In genomic region chr6:7276199-7276524, GRCh38 we compare ENCODE assay signal across 19 cellular contexts. TPM values are rescaled to one million over a fixed set of nuclear protein-coding genes. Genes with fewer than 3 reads are reported as not detected.
A peak's percentile ranks its signal among the peaks of the same experiment; 100 is the strongest.
DNase-seq lines count a peak whose midpoint lies in the region; ATAC-seq, FAIRE-seq and TF ChIP-seq lines count a peak whose summit lies in the region.
"Had no signal": no experiment of that assay in that cellular context is flagged by ENCODE, and none has a peak within 500 bp of the region (broad histone marks: within the 10 kb centered on the region; RNA-seq: fewer than 3 reads in every experiment).

No MANE protein-coding gene starts in this region.

- H4K20me1 ChIP-seq in mammary epithelial cell (ENCODE audit: insufficient read depth, low read length) (no peaks in the 10 kb centered on the region), OCI-LY7 (ENCODE audit: insufficient read depth, low read length) (no peaks in the 10 kb centered on the region)

- TF ChIP-seq POLR2A in breast epithelium (IDR thresholded peaks at IDR 0.05): no peak

- no peaks in the 10 kb centered on the region for H3K9me3 Mint-ChIP-seq in dendritic cell treated with granulocyte-macrophage colony-stimulating factor and Interleukin-4, amounts not matched to agents 40 ng/mL and 50 ng/mL, for 4 days
- H3K9me3 Mint-ChIP-seq in type B pancreatic cell: no peaks in the 10 kb centered on the region
- H3K9me3 Mint-ChIP-seq: activated naive CD4-positive, alpha-beta T cell treated with anti-CD3 and anti-CD28 coated beads for 36 hours; naive thymus-derived CD8-positive, alpha-beta T cell; T-helper 2 cell treated with Interferon-gamma antibody and Interleukin-4, amounts not matched to agents 5 μg/mL and 100 μg/mL, for 36 hours had no signal

- H3K9me3 ChIP-seq in mammary epithelial cell (replicated peaks; ENCODE audit: insufficient read depth, low read length) (no peaks in the 10 kb centered on the region), breast epithelium (no peaks in the 10 kb centered on the region), OCI-LY7 (ENCODE audit: low read length) (no peaks in the 10 kb centered on the region), kidney (ENCODE audit: control insufficient read depth in 1 of 2, low read length in 2 of 2) (no peaks in the 10 kb centered on the region)
- H3K9me3 ChIP-seq: A549, esophagus muscularis mucosa, stomach, tibial artery had no signal

- DNase-seq in mammary epithelial cell (no peak), breast epithelium (ENCODE audit: low spot score in 2 of 2) (no peak), OCI-LY7 (ENCODE audit: low spot score) (no peak), type B pancreatic cell (ENCODE audit: extremely low spot score, unreplicated experiment) (no peak), kidney (no peak), HK-2 (ENCODE audit: unreplicated experiment) (no peak)
- DNase-seq: NCI-H2081 treated with DMSO at 0.1 percent for 48 hours had no signal

- H3K27me3 ChIP-seq in mammary epithelial cell (ENCODE audit: insufficient read depth, low read length): no peaks in the 10 kb centered on the region
- no peaks in the 10 kb centered on the region for H3K27me3 ChIP-seq in breast epithelium
- H3K27me3 ChIP-seq: brain microvascular endothelial cell, esophagus muscularis mucosa, stomach, tibial artery had no signal

- no peak overlapping the region for H3K4me3 Mint-ChIP-seq in dendritic cell treated with granulocyte-macrophage colony-stimulating factor and Interleukin-4, amounts not matched to agents 40 ng/mL and 50 ng/mL, for 4 days
- no peak overlapping the region for H3K4me3 Mint-ChIP-seq in type B pancreatic cell
- H3K4me3 Mint-ChIP-seq: activated CD8-positive, alpha-beta memory T cell treated with anti-CD3 and anti-CD28 coated beads, Interleukin-2, amount 10 ng/mL, durations not matched to agents 7 days and 5 days; activated naive CD4-positive, alpha-beta T cell treated with anti-CD3 and anti-CD28 coated beads for 36 hours; naive thymus-derived CD8-positive, alpha-beta T cell; T-helper 2 cell treated with Interferon-gamma antibody and Interleukin-4, amounts not matched to agents 5 μg/mL and 100 μg/mL, for 36 hours had no signal

- no TSS peak for BruUV-seq in mammary epithelial cell (replicated peaks; lab: Mats Ljungman, UMichigan)
- no TSS peak for BruUV-seq in OCI-LY7 (replicated peaks; lab: Mats Ljungman, UMichigan)

- intact Hi-C loops in mammary epithelial cell (cut with micrococcal nuclease): loop anchor here (1.0 kb wide), 2 partner anchors 114 to 339 kb away; no protein-coding TSS in a partner anchor
- intact Hi-C loops in breast epithelium (cut with DNase I; ENCODE audit: low total_unique reads): no loop called here
- intact Hi-C loops in OCI-LY7 (cut with micrococcal nuclease; ENCODE audit: unreplicated experiment): loop anchor here (1.0 kb wide), 2 partner anchors 62 to 339 kb away; no protein-coding TSS in a partner anchor
- intact Hi-C loops in dendritic cell treated with granulocyte-macrophage colony-stimulating factor and Interleukin-4, amounts not matched to agents 40 ng/mL and 50 ng/mL, for 4 days (cut with micrococcal nuclease): loop anchor here (2.0 to 5.0 kb wide), 2 partner anchors 34 to 339 kb away; no protein-coding TSS in a partner anchor
- intact Hi-C loops in kidney (cut with DNase I): no loop called here

- H3K27me3 Mint-ChIP-seq in dendritic cell treated with granulocyte-macrophage colony-stimulating factor and Interleukin-4, amounts not matched to agents 40 ng/mL and 50 ng/mL, for 4 days: no peaks in the 10 kb centered on the region
- H3K27me3 Mint-ChIP-seq in type B pancreatic cell: no peaks in the 10 kb centered on the region
- H3K27me3 Mint-ChIP-seq: activated CD8-positive, alpha-beta memory T cell treated with anti-CD3 and anti-CD28 coated beads, Interleukin-2, amount 10 ng/mL, durations not matched to agents 7 days and 5 days had no signal

- H3K4me1 Mint-ChIP-seq in dendritic cell treated with granulocyte-macrophage colony-stimulating factor and Interleukin-4, amounts not matched to agents 40 ng/mL and 50 ng/mL, for 4 days (ENCODE audit: low read depth): peaks cover 48% of the 10 kb centered on the region
- H3K4me1 Mint-ChIP-seq in type B pancreatic cell (ENCODE audit: unreplicated experiment): peaks cover 6% of the 10 kb centered on the region

- no peak for TF ChIP-seq CTCF in mammary epithelial cell (conservative IDR thresholded peaks at IDR 0.05 in 1 of 2, IDR thresholded peaks at IDR 0.05 in 1 of 2; ENCODE audit: extremely low read depth in 1 of 2, insufficient read depth in 1 of 2, low read depth in 1 of 2, low read length in 2 of 2)
- TF ChIP-seq CTCF in breast epithelium (IDR thresholded peaks at IDR 0.05): no peak
- 0 out of 2 replicates have a peak, but pooled peaks have one; percentile 1 for TF ChIP-seq CTCF in OCI-LY7 (conservative IDR thresholded peaks at IDR 0.05; ENCODE audit: low read length)
- TF ChIP-seq CTCF in type B pancreatic cell (conservative IDR thresholded peaks at IDR 0.05): no peak
- no peak for TF ChIP-seq CTCF in kidney (IDR thresholded peaks at IDR 0.05; ENCODE audit: borderline replicate concordance, extremely low read depth, insufficient read depth)

- H2AFZ ChIP-seq in mammary epithelial cell (ENCODE audit: low read depth, low read length) (no peak overlapping the region), OCI-LY7 (ENCODE audit: low read length) (no peak overlapping the region)

- CTCF ChIA-PET in mammary epithelial cell (lab: Charles Lee; ENCODE audit: low non-redundant PET): no interaction called here
- CTCF ChIA-PET in OCI-LY7 (lab: Charles Lee; ENCODE audit: unreplicated experiment): no interaction called here

- no peaks in the 10 kb centered on the region for H3K36me3 Mint-ChIP-seq in dendritic cell treated with granulocyte-macrophage colony-stimulating factor and Interleukin-4, amounts not matched to agents 40 ng/mL and 50 ng/mL, for 4 days (ENCODE audit: low read depth)
- no peaks in the 10 kb centered on the region for H3K36me3 Mint-ChIP-seq in type B pancreatic cell
- H3K36me3 Mint-ChIP-seq: activated CD8-positive, alpha-beta memory T cell treated with anti-CD3 and anti-CD28 coated beads, Interleukin-2, amount 10 ng/mL, durations not matched to agents 7 days and 5 days; naive thymus-derived CD8-positive, alpha-beta T cell had no signal

- dilution Hi-C loops in mammary epithelial cell (cut with HindIII; ENCODE audit: low sequenced_read_pairs): no loop called here

- H3K4me2 ChIP-seq in mammary epithelial cell (ENCODE audit: insufficient read depth, low read depth, low read length): peak overlapping the region; percentile 27
- no peak overlapping the region for H3K4me2 ChIP-seq in OCI-LY7 (ENCODE audit: low read length)
- H3K4me2 ChIP-seq: A549 had no signal

- in situ Hi-C loops in mammary epithelial cell (cut with MboI; ENCODE audit: low sequenced_read_pairs in 2 of 2): loop anchor here in 1 of 2 donors (10.0 kb wide), 1 partner anchor 119 kb away; no protein-coding TSS in a partner anchor

- H3K9me2 ChIP-seq in OCI-LY7 (ENCODE audit: insufficient read depth, low read length): no peaks in the 10 kb centered on the region

- H3K9ac ChIP-seq in mammary epithelial cell (ENCODE audit: insufficient read depth, low read length) (no peak overlapping the region), kidney (ENCODE audit: low read length in 2 of 2) (no peak overlapping the region)

- WGBS in mammary epithelial cell (ENCODE audit: low coverage, missing lambda C conversion rate): 53% methylated on average over 7 of the region's 7 CpGs

- peak overlapping the region; percentile 43 for H3K27ac Mint-ChIP-seq in dendritic cell treated with granulocyte-macrophage colony-stimulating factor and Interleukin-4, amounts not matched to agents 40 ng/mL and 50 ng/mL, for 4 days
- H3K27ac Mint-ChIP-seq in type B pancreatic cell: peak overlapping the region; percentile 40
- H3K27ac Mint-ChIP-seq: activated CD8-positive, alpha-beta memory T cell treated with anti-CD3 and anti-CD28 coated beads, Interleukin-2, amount 10 ng/mL, durations not matched to agents 7 days and 5 days; activated naive CD4-positive, alpha-beta T cell treated with anti-CD3 and anti-CD28 coated beads for 36 hours; T-helper 2 cell treated with Interferon-gamma antibody and Interleukin-4, amounts not matched to agents 5 μg/mL and 100 μg/mL, for 36 hours had no signal

- no peaks in the 10 kb centered on the region for H3K4me1 ChIP-seq in mammary epithelial cell (ENCODE audit: insufficient read depth, low read length)
- no peaks in the 10 kb centered on the region for H3K4me1 ChIP-seq in breast epithelium
- peaks cover 26% of the 10 kb centered on the region for H3K4me1 ChIP-seq in OCI-LY7 (ENCODE audit: insufficient read depth, low read length, poor library complexity, severe bottlenecking)
- no peaks in the 10 kb centered on the region for H3K4me1 ChIP-seq in kidney (ENCODE audit: control insufficient read depth in 1 of 2, insufficient read depth in 1 of 2, low read depth in 1 of 2, low read length in 2 of 2)
- H3K4me1 ChIP-seq: A549 had no signal

- ATAC-seq in GM19397 (IDR thresholded peaks at IDR 0.05; ENCODE audit: unreplicated experiment): no peak

- H3K79me2 ChIP-seq in mammary epithelial cell (ENCODE audit: insufficient read depth, low read length) (no peaks in the 10 kb centered on the region), OCI-LY7 (ENCODE audit: insufficient read depth, low read depth, low read length) (no peaks in the 10 kb centered on the region)

- H3K36me3 ChIP-seq in mammary epithelial cell (ENCODE audit: insufficient read depth, low read length) (no peaks in the 10 kb centered on the region), breast epithelium (no peaks in the 10 kb centered on the region), OCI-LY7 (ENCODE audit: insufficient read depth, low read length) (no peaks in the 10 kb centered on the region), kidney (ENCODE audit: control insufficient read depth in 1 of 2, insufficient read depth in 2 of 2, low read length in 2 of 2) (no peaks in the 10 kb centered on the region)
- H3K36me3 ChIP-seq: brain microvascular endothelial cell, stomach, tibial artery had no signal

- no peak overlapping the region for H3K4me3 ChIP-seq in mammary epithelial cell (replicated peaks in 1 of 3; ENCODE audit: insufficient read depth in 1 of 3, low read depth in 2 of 3, low read length in 3 of 3)
- H3K4me3 ChIP-seq in breast epithelium: no peak overlapping the region
- no peak overlapping the region for H3K4me3 ChIP-seq in OCI-LY7 (ENCODE audit: low read depth, low read length, poor library complexity, severe bottlenecking)
- H3K4me3 ChIP-seq in kidney (ENCODE audit: low read length in 2 of 2): no peak overlapping the region
- H3K4me3 ChIP-seq: A549, esophagus muscularis mucosa, stomach, tibial artery had no signal

- H3K27ac ChIP-seq in mammary epithelial cell (ENCODE audit: insufficient read depth, low read depth, low read length) (no peak overlapping the region), breast epithelium (no peak overlapping the region), OCI-LY7 (ENCODE audit: low read depth, low read length, poor library complexity, severe bottlenecking) (no peak overlapping the region), kidney (ENCODE audit: low read depth in 2 of 2, low read length in 2 of 2) (no peak overlapping the region)
- H3K27ac ChIP-seq: A549, brain microvascular endothelial cell, esophagus muscularis mucosa, stomach, tibial artery had no signal

- POLR2A ChIA-PET in OCI-LY7 (lab: Charles Lee): interaction anchor here (1.5 kb wide), 1 partner anchor 37 kb away, joined by 4 read pairs; the partner anchor contains the start of gene SSR1

- no peak for FAIRE-seq in kidney (lab: Jason Lieb, UNC)
- FAIRE-seq: A549, frontal cortex had no signal

RNA-seq across cellular contexts. Expression of gene SSR1, which starts 36.8 kb away (rescaled TPM):
- total RNA-seq in mammary epithelial cell: 100 to 1,000 TPM in 1 of 2 donors, 10 to 100 TPM in 1; 93.5 to 179 TPM
- polyA plus RNA-seq in mammary epithelial cell: 124 TPM
- polyA minus RNA-seq in mammary epithelial cell: 193 TPM
- 10 to 100 TPM; 52.2 to 53.6 (median 53.4) TPM for total RNA-seq in breast epithelium
- 31.6 and 36.0 TPM in 2 replicates for total RNA-seq in OCI-LY7 (2014; rRNA removed; shearing (Covaris generic))
- 126 and 138 TPM in 2 replicates for total RNA-seq in OCI-LY7 (2022)
- 116 and 124 TPM in 2 replicates for total RNA-seq in type B pancreatic cell (ENCODE audit: low replicate concordance)
- 163 TPM for total RNA-seq in kidney
- polyA plus RNA-seq in kidney (ENCODE audit: insufficient read depth, low read depth, low replicate concordance): 40.4 TPM

Comparison
In these comparisons a context has a peak if more than half of its experiments do, and no peak if none do; other contexts are left out.
1. intact Hi-C loops: an anchor here in mammary epithelial cell (1.0 kb wide), OCI-LY7 (1.0 kb wide) and dendritic cell treated with granulocyte-macrophage colony-stimulating factor and Interleukin-4, amounts not matched to agents 40 ng/mL and 50 ng/mL, for 4 days (2.0 to 5.0 kb wide); none called in breast epithelium and kidney.